Comparison of ENCODE assay signal across 2 cellular contexts in genomic region chr1:34941798-34942197, GRCh38. TPM values are rescaled to one million over a fixed set of nuclear protein-coding genes. Genes with fewer than 3 reads are reported as not detected.
"Had no signal": no experiment of that assay in that cellular context is flagged by ENCODE, and none has a peak within 500 bp of the region (broad histone marks: within the 10 kb centered on the region; RNA-seq: fewer than 3 reads in every experiment).

No MANE protein-coding gene starts in this region.

RNA-seq across cellular contexts. Expression of gene DLGAP3, which starts 12.3 kb away (rescaled TPM):
- total RNA-seq: HT-29, IMR-90 had no signal
